ENCODE assay signal across 8 cellular contexts in the genomic region with DNA sequence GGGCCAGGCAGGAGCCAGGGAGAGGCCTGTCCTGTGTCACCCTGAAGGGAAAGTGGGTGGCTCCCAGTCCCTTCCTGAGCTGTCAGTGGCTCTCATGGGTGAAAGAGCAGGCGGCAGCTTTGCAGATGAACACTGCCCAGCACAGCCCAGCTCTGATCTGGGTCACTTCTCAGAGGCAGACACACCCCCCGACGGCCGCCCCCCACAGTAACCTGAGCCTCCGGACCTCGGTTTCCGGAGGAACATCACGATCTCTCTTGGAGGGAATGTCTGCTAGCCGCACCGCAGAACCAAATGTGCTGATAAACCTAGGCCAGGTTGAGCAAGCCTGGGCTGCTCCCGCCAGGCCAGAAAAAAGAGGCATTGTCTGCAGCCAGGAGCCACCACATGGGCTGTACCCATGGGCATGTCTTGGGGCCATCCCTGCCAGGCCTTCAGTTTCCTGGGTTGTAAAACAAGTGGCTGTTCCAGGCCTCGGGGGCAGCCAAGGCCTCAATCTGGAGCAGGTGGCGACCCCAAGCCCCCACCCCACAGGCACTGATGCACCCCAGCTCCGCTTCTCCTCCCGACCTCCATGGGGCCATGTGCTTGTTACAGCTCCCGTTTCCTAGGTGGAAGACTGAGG. TPM values are rescaled to one million over a fixed set of nuclear protein-coding genes. Genes with fewer than 3 reads are reported as not detected.
DNase-seq lines count a peak whose midpoint lies in the region; ATAC-seq and TF ChIP-seq lines count a peak whose summit lies in the region.

No MANE protein-coding gene starts in this region.

- CTCF ChIA-PET in activated CD8-positive, alpha-beta T cell treated with anti-CD3 and anti-CD28 coated beads, Interleukin-2, amount 10 ng/mL, durations not matched to agents 7 days and 5 days (lab: Charles Lee) = interaction anchor here (0.8 kb wide), 1 partner anchor 16 kb away, joined by 3 read pairs; no protein-coding TSS in a partner anchor

- no peaks in the 10 kb centered on the region for H3K36me3 ChIP-seq in psoas muscle (ENCODE audit: insufficient read depth in 1 of 2, low read depth in 1 of 2)

- peaks cover 8% of the 10 kb centered on the region for H3K4me1 Mint-ChIP-seq in activated CD8-positive, alpha-beta T cell treated with anti-CD3 and anti-CD28 coated beads, Interleukin-2, amount 10 ng/mL, durations not matched to agents 7 days and 5 days (ENCODE audit: low read depth)

- POLR2A ChIA-PET in activated CD8-positive, alpha-beta T cell treated with anti-CD3 and anti-CD28 coated beads, Interleukin-2, amount 10 ng/mL, durations not matched to agents 7 days and 5 days (lab: Charles Lee) = no interaction called here

- H3K27me3 ChIP-seq in psoas muscle (ENCODE audit: insufficient read depth in 3 of 3, low read length in 2 of 3) = no peaks in the 10 kb centered on the region

- H3K9me3 ChIP-seq in psoas muscle = no peaks in the 10 kb centered on the region

- H3K27ac ChIP-seq in psoas muscle = peak overlapping the region; percentile 84

- H3K4me3 Mint-ChIP-seq in activated CD8-positive, alpha-beta T cell treated with anti-CD3 and anti-CD28 coated beads, Interleukin-2, amount 10 ng/mL, durations not matched to agents 7 days and 5 days = no peak overlapping the region

- DNase-seq in G401 (ENCODE audit: low spot score) (peak; percentile 82), UCSD-AML1 (lab: John Stamatoyannopoulos, UW; ENCODE audit: unreplicated experiment) (peak; percentile 60), Right ventricle myocardium superior (peak; percentile 80), psoas muscle (peak; percentile 88 to 95), NOMO-1 treated with DMSO at 0.1 percent for 48 hours (lab: John Stamatoyannopoulos, UW; ENCODE audit: unreplicated experiment) (no peak), NK-92 (lab: John Stamatoyannopoulos, UW; ENCODE audit: unreplicated experiment) (no peak)
- no peak for DNase-seq in activated CD8-positive, alpha-beta T cell treated with anti-CD3 and anti-CD28 coated beads, Interleukin-2, amount 10 ng/mL, durations not matched to agents 7 days and 5 days

- H3K36me3 Mint-ChIP-seq in activated CD8-positive, alpha-beta T cell treated with anti-CD3 and anti-CD28 coated beads, Interleukin-2, amount 10 ng/mL, durations not matched to agents 7 days and 5 days (ENCODE audit: low read depth) = no peaks in the 10 kb centered on the region

- in situ Hi-C loops in G401 (cut with HindIII; ENCODE audit: low sequenced_read_pairs) = no loop called here

- ATAC-seq in Right ventricle myocardium superior (ENCODE audit: poor library complexity) (peak; percentile 63), psoas muscle (peak; percentile 80 to 90 (median 89)), HG03565 (IDR thresholded peaks at IDR 0.05; ENCODE audit: unreplicated experiment) (no peak)
- no peak for ATAC-seq in activated CD8-positive, alpha-beta T cell treated with anti-CD3 and anti-CD28 coated beads, Interleukin-2, amount 10 ng/mL, durations not matched to agents 7 days and 5 days

- H3K4me1 ChIP-seq in psoas muscle = peaks cover 87% of the 10 kb centered on the region

- no peaks in the 10 kb centered on the region for H3K27me3 Mint-ChIP-seq in activated CD8-positive, alpha-beta T cell treated with anti-CD3 and anti-CD28 coated beads, Interleukin-2, amount 10 ng/mL, durations not matched to agents 7 days and 5 days (ENCODE audit: low read depth)

- intact Hi-C loops in Right ventricle myocardium superior (cut with DNase I) (loop anchor here (10.0 kb wide), 1 partner anchor 125 kb away; no protein-coding TSS in a partner anchor), psoas muscle (cut with DNase I) (loop anchor here (5.0 to 10.0 kb wide), 3 partner anchors 52 to 258 kb away; no protein-coding TSS in a partner anchor)

- no peak for TF ChIP-seq CTCF in psoas muscle (IDR thresholded peaks at IDR 0.05)

- H3K4me3 ChIP-seq in psoas muscle = peak overlapping the region; percentile 32

- H3K27ac Mint-ChIP-seq in activated CD8-positive, alpha-beta T cell treated with anti-CD3 and anti-CD28 coated beads, Interleukin-2, amount 10 ng/mL, durations not matched to agents 7 days and 5 days = no peak overlapping the region

- H3K9me3 Mint-ChIP-seq in activated CD8-positive, alpha-beta T cell treated with anti-CD3 and anti-CD28 coated beads, Interleukin-2, amount 10 ng/mL, durations not matched to agents 7 days and 5 days (ENCODE audit: insufficient read depth) = no peaks in the 10 kb centered on the region

- 8 to 19% (median 16%) methylated on average over 16 of the region's 16 CpGs for WGBS in psoas muscle, 3 donors

RNA-seq across cellular contexts. Expression of gene NCOR2, which starts 57.6 kb away (rescaled TPM):
- 17.3 and 19.0 TPM in 2 replicates for total RNA-seq in G401 (2014; rRNA removed; shearing (Covaris generic))
- total RNA-seq in Right ventricle myocardium superior = 133 TPM
- total RNA-seq in psoas muscle = 100 to 1,000 TPM; 134 to 164 (median 146) TPM
- polyA plus RNA-seq in psoas muscle = 10 to 100 TPM; 44.1 to 62.2 (median 60.9) TPM
- total RNA-seq in activated CD8-positive, alpha-beta T cell treated with anti-CD3 and anti-CD28 coated beads, Interleukin-2, amount 10 ng/mL, durations not matched to agents 7 days and 5 days = 10 to 100 TPM; 92.9 to 99.9 TPM

Comparison
In these comparisons a context has a peak if more than half of its experiments do, and no peak if none do; other contexts are left out.
1. DNase-seq: peak in G401 (single experiment), UCSD-AML1 (single experiment), Right ventricle myocardium superior (single experiment) and psoas muscle (2 of 2); none in activated CD8-positive, alpha-beta T cell treated with anti-CD3 and anti-CD28 coated beads, Interleukin-2, amount 10 ng/mL, durations not matched to agents 7 days and 5 days (single experiment), NOMO-1 treated with DMSO at 0.1 percent for 48 hours (single experiment) and NK-92 (single experiment).
2. ATAC-seq: peak in Right ventricle myocardium superior (single experiment) and psoas muscle (4 of 4); none in activated CD8-positive, alpha-beta T cell treated with anti-CD3 and anti-CD28 coated beads, Interleukin-2, amount 10 ng/mL, durations not matched to agents 7 days and 5 days (single experiment) and HG03565 (single experiment).